12 cellular contexts compared by ENCODE assay signal in the genomic region with DNA sequence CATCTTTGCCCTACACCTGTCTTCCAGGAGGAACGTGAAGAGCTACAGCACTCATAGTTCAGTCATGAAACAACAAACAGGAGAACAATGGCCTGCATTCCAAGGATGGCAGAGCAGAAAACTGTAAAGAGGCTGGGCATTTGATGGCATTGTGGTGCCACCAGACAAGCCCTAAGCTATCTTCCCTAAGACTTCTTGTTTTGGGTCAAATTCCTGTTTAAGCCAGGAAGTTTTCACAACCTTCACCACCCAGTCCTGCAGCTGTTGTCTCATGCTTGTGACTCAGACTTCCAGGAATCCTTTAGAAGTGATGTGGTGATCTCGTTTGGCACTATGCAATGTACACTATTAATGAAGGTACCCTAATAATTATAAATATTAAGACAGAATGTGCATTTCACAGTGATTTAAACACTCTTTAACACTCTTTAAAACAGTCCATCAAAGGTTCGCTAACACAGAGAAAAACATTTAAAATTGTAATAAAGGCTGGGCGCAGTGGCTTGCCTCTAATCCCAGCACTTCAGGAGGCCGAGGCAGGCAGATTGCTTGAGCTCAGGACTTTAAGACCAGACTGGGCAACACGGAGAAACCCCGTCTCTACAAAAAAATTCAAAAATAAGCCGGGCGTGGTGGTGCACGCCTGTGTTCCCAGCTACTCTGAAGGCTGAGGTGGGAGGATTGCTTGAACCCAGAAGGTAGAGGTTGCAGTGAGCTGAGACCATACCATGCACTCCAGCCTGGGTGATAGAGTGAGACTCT. TPM values are rescaled to one million over a fixed set of nuclear protein-coding genes. Genes with fewer than 3 reads are reported as not detected.
DNase-seq lines count a peak whose midpoint lies in the region; ATAC-seq, FAIRE-seq and TF ChIP-seq lines count a peak whose summit lies in the region.
"Had no signal": no experiment of that assay in that cellular context is flagged by ENCODE, and none has a peak within 500 bp of the region (broad histone marks: within the 10 kb centered on the region; RNA-seq: fewer than 3 reads in every experiment).

No MANE protein-coding gene starts in this region.

- intact Hi-C loops in endothelial cell of umbilical vein (cut with micrococcal nuclease) = loop anchor here (5.0 to 10.0 kb wide), 2 partner anchors 340 to 597 kb away; no protein-coding TSS in a partner anchor
- intact Hi-C loops in heart right ventricle (cut with DNase I) = no loop called here
- intact Hi-C loops in stomach (cut with DNase I; ENCODE audit: low total_unique reads) = no loop called here

- peak overlapping the region; percentile 65 for H3K27ac ChIP-seq in endothelial cell of umbilical vein (ENCODE audit: insufficient read depth, low read depth, low read length)
- no peak overlapping the region for H3K27ac ChIP-seq in osteoblast (ENCODE audit: low read depth, low read length)
- peak overlapping the region in 1 of 10 donors; percentile 4 for H3K27ac ChIP-seq in heart right ventricle
- no peak overlapping the region for H3K27ac ChIP-seq in stomach

- 86 to 91% methylated on average over 10 of the region's 10 CpGs for WGBS in heart right ventricle, 2 donors
- WGBS in stomach, 5 donors = 74 to 89% (median 87%) methylated on average over 10 of the region's 10 CpGs

- H3K79me2 ChIP-seq in endothelial cell of umbilical vein (ENCODE audit: control insufficient read depth, insufficient read depth, low read length) (peaks cover 16% of the 10 kb centered on the region), osteoblast (ENCODE audit: insufficient read depth, low read length) (peaks cover 26% of the 10 kb centered on the region)

- ATAC-seq in heart right ventricle = no peak
- no peak for ATAC-seq in GM18909 (IDR thresholded peaks at IDR 0.05; ENCODE audit: poor library complexity, unreplicated experiment)

- BruUV-seq in endothelial cell of umbilical vein (replicated peaks; lab: Mats Ljungman, UMichigan) = no TSS peak

- H3K4me2 ChIP-seq in endothelial cell of umbilical vein (ENCODE audit: insufficient read depth, low read length) = peak overlapping the region; percentile 59
- H3K4me2 ChIP-seq in osteoblast (ENCODE audit: insufficient read depth, low read length) = peak overlapping the region; percentile 34

- TF ChIP-seq EP300 in stomach (IDR thresholded peaks at IDR 0.05) = no peak

- H2AFZ ChIP-seq in endothelial cell of umbilical vein (ENCODE audit: low read depth, low read length) = peak overlapping the region; percentile 50
- no peak overlapping the region for H2AFZ ChIP-seq in osteoblast (ENCODE audit: low read length)

- TF ChIP-seq POLR2A in endothelial cell of umbilical vein (IDR thresholded peaks at IDR 0.05; ENCODE audit: low read depth, low read length) (no peak), stomach (IDR thresholded peaks at IDR 0.05) (no peak)

- H3K36me3 ChIP-seq in endothelial cell of umbilical vein (ENCODE audit: control insufficient read depth in 2 of 2, extremely low read depth in 1 of 2, insufficient read depth in 2 of 2, low read length in 2 of 2) (no peaks in the 10 kb centered on the region), osteoblast (ENCODE audit: insufficient read depth, low read length) (peaks cover 6% of the 10 kb centered on the region), heart right ventricle (peaks cover 0 to 3% (median 0%) of the 10 kb centered on the region in 9 donors), stomach (no peaks in the 10 kb centered on the region)

- DNase-seq in ELR (ENCODE audit: low read depth) (peak; percentile 82), MV-4-11 (lab: John Stamatoyannopoulos, UW) (peak; percentile 69), endothelial cell of umbilical vein (ENCODE audit: low read depth, low spot score) (peak; percentile 60), osteoblast (ENCODE audit: insufficient read length, low spot score, missing footprints) (no peak), heart right ventricle (no peak), stomach (no peak)
- DNase-seq: activated CD4-positive, alpha-beta T cell treated with anti-CD3 and anti-CD28 coated beads, Interleukin-2, amount 10 ng/mL, durations not matched to agents 7 days and 5 days; GDM1; GOT3; NCI-H1694 treated with DMSO at 0.1 percent for 48 hours had no signal

- no peak for TF ChIP-seq CTCF in endothelial cell of umbilical vein (IDR thresholded peaks at IDR 0.05; ENCODE audit: extremely low read depth in 1 of 2, insufficient read depth in 1 of 2, low read depth in 1 of 2, low read length in 2 of 2)
- TF ChIP-seq CTCF in osteoblast (IDR thresholded peaks at IDR 0.05; ENCODE audit: extremely low read depth, low read depth, low read length) = no peak
- no peak for TF ChIP-seq CTCF in heart right ventricle (IDR thresholded peaks at IDR 0.05)
- TF ChIP-seq CTCF in stomach (IDR thresholded peaks at IDR 0.05) = no peak

- H3K9ac ChIP-seq in endothelial cell of umbilical vein (replicated peaks; ENCODE audit: extremely low read depth, insufficient read depth, low read length) = peak overlapping the region; percentile 11

- H3K27me3 ChIP-seq in endothelial cell of umbilical vein (ENCODE audit: control insufficient read depth in 2 of 2, insufficient read depth in 2 of 2, low read length in 2 of 2) (no peaks in the 10 kb centered on the region), osteoblast (ENCODE audit: insufficient read depth, low read length) (no peaks in the 10 kb centered on the region), heart right ventricle (no peaks in the 10 kb centered on the region), stomach (no peaks in the 10 kb centered on the region)

- no peaks in the 10 kb centered on the region for H3K9me1 ChIP-seq in endothelial cell of umbilical vein (replicated peaks; ENCODE audit: control insufficient read depth, extremely low read depth, insufficient read depth, low read length)

- POLR2A ChIA-PET in endothelial cell of umbilical vein (lab: Charles Lee) = interaction anchor here (1.3 kb wide), 1 partner anchor 103 kb away, joined by 6 read pairs; no protein-coding TSS in a partner anchor

- FAIRE-seq in endothelial cell of umbilical vein (lab: Jason Lieb, UNC) = peak; percentile 86
- FAIRE-seq: RCC 7860 had no signal

- dilution Hi-C loops in endothelial cell of umbilical vein (cut with MboI; ENCODE audit: extremely low pct_ligation_motif_present, low sequenced_read_pairs) = no loop called here

- CTCF ChIA-PET in endothelial cell of umbilical vein (lab: Charles Lee) = interaction anchor here (1.0 to 7.2 kb wide), 8 partner anchors 10 to 279 kb away, joined by 3 to 49 read pairs (median 6); partner anchors contain the start of gene SEPTIN7

- H3K9me3 ChIP-seq in endothelial cell of umbilical vein (replicated peaks; ENCODE audit: control insufficient read depth, insufficient read depth, low read length) (no peaks in the 10 kb centered on the region), osteoblast (ENCODE audit: low read depth, low read length) (no peaks in the 10 kb centered on the region), heart right ventricle (no peaks in the 10 kb centered on the region), stomach (no peaks in the 10 kb centered on the region)

- no peak overlapping the region for H3K4me3 ChIP-seq in endothelial cell of umbilical vein (replicated peaks in 1 of 3; ENCODE audit: insufficient read depth in 1 of 3, low read depth in 1 of 3, low read length in 3 of 3)
- no peak overlapping the region for H3K4me3 ChIP-seq in osteoblast (ENCODE audit: insufficient read depth, low read length)
- no peak overlapping the region for H3K4me3 ChIP-seq in heart right ventricle
- H3K4me3 ChIP-seq in stomach = no peak overlapping the region

- H4K20me1 ChIP-seq in endothelial cell of umbilical vein (replicated peaks; ENCODE audit: control insufficient read depth, extremely low read depth, insufficient read depth, low read length) (no peaks in the 10 kb centered on the region), osteoblast (ENCODE audit: insufficient read depth, low read length) (peaks cover 3% of the 10 kb centered on the region)

- H3K4me1 ChIP-seq in endothelial cell of umbilical vein (ENCODE audit: control insufficient read depth, extremely low read depth, insufficient read depth, low read length) (peaks cover 42% of the 10 kb centered on the region), osteoblast (ENCODE audit: insufficient read depth, low read length) (peaks cover 23% of the 10 kb centered on the region), heart right ventricle (peaks cover 0 to 41% (median 23%) of the 10 kb centered on the region in 9 donors), stomach (peaks cover 14 to 38% (median 28%) of the 10 kb centered on the region in 4 donors)

TF ChIP-seq in endothelial cell of umbilical vein, 7 proteins besides CTCF, POLR2A, EP300 and RAD21:
- TF ChIP-seq EZH2 (IDR thresholded peaks at IDR 0.05; ENCODE audit: borderline replicate concordance, low read depth, low read length, severe bottlenecking) (no peak), POLR2AphosphoS5 (IDR thresholded peaks at IDR 0.05; ENCODE audit: insufficient read depth, low read depth, low read length) (no peak), FOS (IDR thresholded peaks at IDR 0.05; ENCODE audit: borderline replicate concordance, insufficient read depth, low read length) (peak; percentile 85), JUN (IDR thresholded peaks at IDR 0.05; ENCODE audit: borderline replicate concordance, insufficient read depth, insufficient read length, low read depth) (peak; percentile 68)
- TF ChIP-seq, protein P1, sequence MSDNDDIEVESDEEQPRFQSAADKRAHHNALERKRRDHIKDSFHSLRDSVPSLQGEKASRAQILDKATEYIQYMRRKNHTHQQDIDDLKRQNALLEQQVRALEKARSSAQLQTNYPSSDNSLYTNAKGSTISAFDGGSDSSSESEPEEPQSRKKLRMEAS (IDR thresholded peaks at IDR 0.05; ENCODE audit: insufficient read depth, insufficient read length) = no peak

RNA-seq across cellular contexts. Expression of gene HERPUD2, which starts 2.7 kb away (rescaled TPM):
- total RNA-seq in endothelial cell of umbilical vein (27.7 and 33.9 TPM in 2 replicates), osteoblast (26.8 and 32.9 TPM in 2 replicates), heart right ventricle (10 to 100 TPM; 12.3 to 21.3 (median 17.6) TPM), stomach (10 to 100 TPM in 3 of 5 donors, 1 to 10 TPM in 2; 1.4 to 26.7 (median 10.7) TPM)
- polyA plus RNA-seq in endothelial cell of umbilical vein (42.0 and 59.5 TPM in 2 replicates), heart right ventricle (10 to 100 TPM in 1 of 2 donors, 1 to 10 TPM in 1; 7.1 to 11.9 TPM), stomach (1 to 10 TPM; 7.1 to 9.9 (median 8.1) TPM)
- polyA plus RNA-seq in endothelial cell of umbilical vein (2011; cell fraction: cytosol; rRNA removed) = 39.2 and 43.4 TPM in 2 replicates
- polyA plus RNA-seq in endothelial cell of umbilical vein (2011; cell fraction: nucleus; rRNA removed) = 25.8 and 28.3 TPM in 2 replicates
- polyA plus RNA-seq in endothelial cell of umbilical vein (2012) = 21.5 and 24.4 TPM in 2 replicates
- polyA minus RNA-seq in endothelial cell of umbilical vein = 90.5 and 109 TPM in 2 replicates
- polyA minus RNA-seq in endothelial cell of umbilical vein (2011; cell fraction: cytosol; rRNA and poly(A)+ RNA removed) = 20.1 TPM
- polyA minus RNA-seq in endothelial cell of umbilical vein (2011; cell fraction: nucleus; rRNA and poly(A)+ RNA removed) = 63.0 and 70.3 TPM in 2 replicates

Comparison
In these comparisons a context has a peak if more than half of its experiments do, and no peak if none do; other contexts are left out.
1. DNase-seq: peak in ELR (single experiment), MV-4-11 (single experiment) and endothelial cell of umbilical vein (single experiment); none in osteoblast (single experiment), heart right ventricle (0 of 2) and stomach (single experiment).